Comparison of ENCODE assay signal across 20 cellular contexts in the genomic region with DNA sequence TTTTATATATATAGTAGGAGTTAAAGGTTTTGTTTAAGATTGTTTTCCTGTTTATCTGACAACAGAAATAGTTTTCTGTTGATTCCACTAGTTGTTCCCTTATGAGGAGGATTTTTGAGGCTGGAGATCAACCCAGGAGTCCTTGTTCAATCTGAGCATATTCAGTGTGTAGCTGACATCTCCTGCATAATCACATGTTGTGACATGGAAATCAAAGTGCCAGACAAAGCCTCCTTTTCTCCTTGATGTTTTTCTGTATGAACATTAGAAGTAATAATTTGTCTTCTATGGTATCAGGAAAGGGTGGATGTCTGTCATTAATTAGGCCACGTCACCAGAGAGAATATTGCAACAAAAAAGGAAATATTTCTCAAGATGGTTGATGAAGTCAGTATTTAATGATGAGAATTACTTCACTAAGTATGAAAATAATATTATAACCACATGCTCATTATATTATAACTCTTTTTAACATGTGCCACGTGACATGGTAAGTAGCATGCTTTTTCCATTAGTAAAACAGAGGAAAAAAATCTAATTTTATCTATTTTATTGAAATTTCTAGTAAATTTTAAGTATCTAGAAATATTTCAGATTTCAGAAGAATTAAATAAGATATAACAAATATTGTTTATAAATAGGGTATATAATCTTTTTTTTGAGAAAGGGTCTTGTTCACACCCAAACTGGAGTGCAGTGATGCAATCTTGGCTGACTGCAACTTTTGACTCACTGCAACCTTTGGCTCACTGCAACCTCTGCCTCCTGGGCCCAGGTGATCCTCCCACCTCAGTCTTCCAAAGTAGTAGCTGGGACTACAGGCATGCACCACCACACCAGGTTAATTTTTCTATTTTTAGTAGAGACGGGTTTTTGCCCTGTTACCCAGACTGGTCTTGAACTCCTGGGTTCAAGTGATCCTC.
DNase-seq lines count a peak whose midpoint lies in the region; ATAC-seq, FAIRE-seq and TF ChIP-seq lines count a peak whose summit lies in the region.
"Had no signal": no experiment of that assay in that cellular context is flagged by ENCODE, and none has a peak within 500 bp of the region (broad histone marks: within the 10 kb centered on the region; RNA-seq: fewer than 3 reads in every experiment).

No MANE protein-coding gene starts in this region.

- H3K9ac ChIP-seq in HepG2 (ENCODE audit: insufficient read depth, low read depth, low read length), result no peak overlapping the region

- no peaks in the 10 kb centered on the region for H3K79me2 ChIP-seq in HepG2 (ENCODE audit: insufficient read depth, low read length)

- TF ChIP-seq EP300 in HepG2 (IDR thresholded peaks at IDR 0.05; ENCODE audit: low read depth in 2 of 2, low read length in 2 of 2) (no peak), HepG2 (CRISPR knock-in tag; IDR thresholded peaks at IDR 0.05; ENCODE audit: borderline replicate concordance) (no peak)

- no peak overlapping the region for H3K4me2 ChIP-seq in HepG2 (ENCODE audit: low read depth, low read length)

- TF ChIP-seq RAD21 in HepG2 (CRISPR knock-in tag; IDR thresholded peaks at IDR 0.05), result no peak

- no peak for FAIRE-seq in HepG2 (lab: Jason Lieb, UNC)

- ATAC-seq in HepG2, result no peak
- ATAC-seq in GM18868 (IDR thresholded peaks at IDR 0.05; ENCODE audit: unreplicated experiment), result no peak
- no peak for ATAC-seq in HG03342 (IDR thresholded peaks at IDR 0.05; ENCODE audit: unreplicated experiment)

- H3K4me3 ChIP-seq in epithelial cell of esophagus (ENCODE audit: low read length) (no peak overlapping the region), HepG2 (replicated peaks in 1 of 3; ENCODE audit: insufficient read depth in 1 of 3, low read depth in 2 of 3, low read length in 3 of 3) (no peak overlapping the region)
- H3K4me3 ChIP-seq: MG63, SJCRH30 had no signal

- no peak overlapping the region for H3K4me3 Mint-ChIP-seq in CD14-positive monocyte
- H3K4me3 Mint-ChIP-seq: B cell; CD4-positive, alpha-beta memory T cell had no signal

- BruUV-seq in HepG2 (replicated peaks; lab: Mats Ljungman, UMichigan), result no TSS peak

- H3K27me3 ChIP-seq in HepG2 (ENCODE audit: control insufficient read depth in 1 of 2, insufficient read depth in 2 of 2, low read length in 2 of 2), result no peaks in the 10 kb centered on the region
- H3K27me3 ChIP-seq: SJCRH30 had no signal

- WGBS in HepG2 (ENCODE audit: low lambda C conversion rate), result 1% methylated on average over 3 of the region's 3 CpGs

- peaks cover 0 to 3% (median 2%) of the 10 kb centered on the region in 7 donors for H3K9me3 Mint-ChIP-seq in CD14-positive monocyte

- CTCF ChIA-PET in HepG2 (lab: Yijun Ruan, JAX; ENCODE audit: low intra/inter-chr PET ratio, low total read pairs), result no interaction called here

- no peaks in the 10 kb centered on the region for H3K4me1 ChIP-seq in HepG2 (ENCODE audit: insufficient read depth, low read length)
- H3K4me1 ChIP-seq: SJCRH30 had no signal

- POLR2A ChIA-PET in HepG2 (lab: Yijun Ruan, JAX), result no interaction called here

- H3K9me3 ChIP-seq in HepG2 (ENCODE audit: low read length), result no peaks in the 10 kb centered on the region
- H3K9me3 ChIP-seq: MG63, SJCRH30 had no signal

- H4K20me1 ChIP-seq in HepG2 (ENCODE audit: insufficient read depth, low read length), result no peaks in the 10 kb centered on the region

- TF ChIP-seq POLR2A in HepG2 (IDR thresholded peaks at IDR 0.05; ENCODE audit: insufficient read depth in 1 of 2, low read depth in 2 of 2, low read length in 2 of 2), result no peak

- no peak overlapping the region for H3K27ac Mint-ChIP-seq in CD14-positive monocyte
- H3K27ac Mint-ChIP-seq: B cell; CD4-positive, alpha-beta memory T cell had no signal

- DNase-seq in AG20443 (ENCODE audit: low spot score) (peak; percentile 29), NCI-H69 (lab: John Stamatoyannopoulos, UW) (peak; percentile 21), epithelial cell of esophagus (ENCODE audit: low read depth) (peak; percentile 18), HepG2 (ENCODE audit: low spot score) (no peak), CD14-positive monocyte (ENCODE audit: low spot score) (no peak), NCI-H2227 (lab: John Stamatoyannopoulos, UW; ENCODE audit: unreplicated experiment) (no peak)
- DNase-seq: ACHN; Calu3; CD4-positive, alpha-beta memory T cell; HCEC 1CT; MG63; NCI-H1105; NCI-H1694; NCI-H345; NK-92 treated with Interleukin-12 subunit alpha and Interleukin-12 subunit beta, amount 100 ng/mL, for 24 hours; RPMI8226; SJCRH30 had no signal

- H3K4me1 Mint-ChIP-seq in CD14-positive monocyte, result no peaks in the 10 kb centered on the region
- H3K4me1 Mint-ChIP-seq: B cell; CD4-positive, alpha-beta memory T cell had no signal

- H3K27me3 Mint-ChIP-seq in CD14-positive monocyte (ENCODE audit: low read depth in 3 of 3), result peaks cover 0 to 2% (median 0%) of the 10 kb centered on the region in 3 donors

- in situ Hi-C loops in HepG2 (cut with HindIII; ENCODE audit: extremely low pct_ligation_motif_present, low pct_unique_long_range_greater_than_20kb), result no loop called here

- H3K36me3 Mint-ChIP-seq in CD14-positive monocyte, result no peaks in the 10 kb centered on the region
- H3K36me3 Mint-ChIP-seq: CD4-positive, alpha-beta memory T cell had no signal

- intact Hi-C loops in HepG2 (cut with micrococcal nuclease; ENCODE audit: unreplicated experiment), result no loop called here
- intact Hi-C loops in CD14-positive monocyte (cut with micrococcal nuclease), result no loop called here

- no peak overlapping the region for H2AFZ ChIP-seq in HepG2 (ENCODE audit: low read length)

- no peak overlapping the region for H3K27ac ChIP-seq in HepG2 (ENCODE audit: extremely low read length, insufficient read depth, low read length)
- H3K27ac ChIP-seq: SJCRH30 had no signal

- TF ChIP-seq CTCF in epithelial cell of esophagus (IDR thresholded peaks at IDR 0.05; ENCODE audit: insufficient read depth, low read depth, low read length, missing control alignments) (no peak), HepG2 (CRISPR knock-in tag; IDR thresholded peaks at IDR 0.05) (no peak), CD14-positive monocyte (IDR thresholded peaks at IDR 0.05) (no peak)

- H3K36me3 ChIP-seq in HepG2 (replicated peaks in 1 of 2; ENCODE audit: control insufficient read depth in 1 of 2, insufficient read depth in 2 of 2, low read length in 2 of 2), result no peaks in the 10 kb centered on the region
- H3K36me3 ChIP-seq: MG63, SJCRH30 had no signal

TF ChIP-seq in HepG2, 621 proteins besides CTCF, POLR2A, EP300 and RAD21:
- no peak for TF ChIP-seq HMG20A (CRISPR knock-in tag; IDR thresholded peaks at IDR 0.05; ENCODE audit: borderline replicate concordance)
- TF ChIP-seq, protein P1, sequence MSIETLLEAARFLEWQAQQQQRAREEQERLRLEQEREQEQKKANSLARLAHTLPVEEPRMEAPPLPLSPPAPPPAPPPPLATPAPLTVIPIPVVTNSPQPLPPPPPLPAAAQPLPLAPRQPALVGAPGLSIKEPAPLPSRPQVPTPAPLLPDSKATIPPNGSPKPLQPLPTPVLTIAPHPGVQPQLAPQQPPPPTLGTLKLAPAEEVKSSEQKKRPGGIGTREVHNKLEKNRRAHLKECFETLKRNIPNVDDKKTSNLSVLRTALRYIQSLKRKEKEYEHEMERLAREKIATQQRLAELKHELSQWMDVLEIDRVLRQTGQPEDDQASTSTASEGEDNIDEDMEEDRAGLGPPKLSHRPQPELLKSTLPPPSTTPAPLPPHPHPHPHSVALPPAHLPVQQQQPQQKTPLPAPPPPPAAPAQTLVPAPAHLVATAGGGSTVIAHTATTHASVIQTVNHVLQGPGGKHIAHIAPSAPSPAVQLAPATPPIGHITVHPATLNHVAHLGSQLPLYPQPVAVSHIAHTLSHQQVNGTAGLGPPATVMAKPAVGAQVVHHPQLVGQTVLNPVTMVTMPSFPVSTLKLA (IDR thresholded peaks at IDR 0.05), result peak; percentile 35; the same call in 1 of the 2 replicates

Comparison
In these comparisons a context has a peak if more than half of its experiments do, and no peak if none do; other contexts are left out.
1. DNase-seq: peak in AG20443 (single experiment), NCI-H69 (single experiment) and epithelial cell of esophagus (single experiment); none in HepG2 (single experiment), CD14-positive monocyte (single experiment) and NCI-H2227 (single experiment).